1 cellular context compared by ENCODE assay signal in the genomic region with DNA sequence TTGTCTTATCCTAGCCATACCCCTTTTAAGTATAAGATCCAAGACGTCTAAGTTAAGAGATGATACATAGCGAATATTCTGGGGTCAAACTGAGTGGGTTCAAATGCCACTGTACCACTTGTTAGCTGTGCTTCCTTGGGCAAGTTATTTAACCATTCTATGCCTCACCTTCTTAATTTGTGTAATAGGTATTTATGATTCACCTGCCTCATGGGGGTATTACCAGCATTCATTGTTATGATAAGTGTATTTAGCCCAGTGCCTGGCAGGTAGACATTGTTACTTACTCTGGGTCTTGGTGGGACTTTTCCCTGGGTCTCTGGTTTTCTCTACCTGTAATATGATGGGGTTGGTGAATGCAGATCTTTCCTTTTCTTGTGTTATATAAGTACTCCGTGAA.
TF ChIP-seq lines count a peak whose summit lies in the region.

No MANE protein-coding gene starts in this region.

TF ChIP-seq in GM12878, 131 proteins besides CTCF, POLR2A, EP300 and RAD21 (continued from another document):
- TF ChIP-seq, protein P1, sequence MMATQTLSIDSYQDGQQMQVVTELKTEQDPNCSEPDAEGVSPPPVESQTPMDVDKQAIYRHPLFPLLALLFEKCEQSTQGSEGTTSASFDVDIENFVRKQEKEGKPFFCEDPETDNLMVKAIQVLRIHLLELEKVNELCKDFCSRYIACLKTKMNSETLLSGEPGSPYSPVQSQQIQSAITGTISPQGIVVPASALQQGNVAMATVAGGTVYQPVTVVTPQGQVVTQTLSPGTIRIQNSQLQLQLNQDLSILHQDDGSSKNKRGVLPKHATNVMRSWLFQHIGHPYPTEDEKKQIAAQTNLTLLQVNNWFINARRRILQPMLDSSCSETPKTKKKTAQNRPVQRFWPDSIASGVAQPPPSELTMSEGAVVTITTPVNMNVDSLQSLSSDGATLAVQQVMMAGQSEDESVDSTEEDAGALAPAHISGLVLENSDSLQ (IDR thresholded peaks at IDR 0.05): no peak
- no peak for TF ChIP-seq STAT3 (IDR thresholded peaks at IDR 0.05; ENCODE audit: low read depth, low read length)
